ENCODE assay signal across 13 cellular contexts in the genomic region with DNA sequence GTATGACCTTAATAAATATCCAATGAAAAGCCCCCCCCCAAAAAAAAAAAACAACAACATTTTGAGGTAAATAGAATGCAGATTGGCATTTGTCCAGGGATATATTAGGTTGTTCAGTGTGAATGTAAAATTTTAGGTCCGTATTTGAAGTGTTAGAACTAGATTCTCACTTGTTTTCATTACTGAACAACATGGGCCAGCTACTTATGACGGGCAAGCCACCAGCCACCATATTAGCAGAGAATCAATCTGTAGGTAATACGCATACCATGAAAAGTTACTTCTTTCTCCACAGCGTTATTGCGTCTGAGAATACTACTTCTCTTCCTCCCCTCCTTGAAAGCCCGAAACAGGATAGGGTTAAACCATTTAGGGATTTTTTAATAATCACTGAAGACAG. TPM values are rescaled to one million over a fixed set of nuclear protein-coding genes. Genes with fewer than 3 reads are reported as not detected.
DNase-seq lines count a peak whose midpoint lies in the region; ATAC-seq and TF ChIP-seq lines count a peak whose summit lies in the region.
"Had no signal": no experiment of that assay in that cellular context is flagged by ENCODE, and none has a peak within 500 bp of the region (broad histone marks: within the 10 kb centered on the region; RNA-seq: fewer than 3 reads in every experiment).

No MANE protein-coding gene starts in this region.

- no peak overlapping the region for H3K27ac Mint-ChIP-seq in neural crest cell (ENCODE audit: unreplicated experiment)

- no peak for TF ChIP-seq POLR2A in uterus (IDR thresholded peaks at IDR 0.05)

- H3K9me3 ChIP-seq in left ventricle myocardium inferior (replicated peaks): no peaks in the 10 kb centered on the region
- H3K9me3 ChIP-seq in uterus: no peaks in the 10 kb centered on the region
- H3K9me3 ChIP-seq: Peyer's patch, prostate gland had no signal

- H3K36me3 Mint-ChIP-seq in neural crest cell (ENCODE audit: low read depth): no peaks in the 10 kb centered on the region

- peaks cover 63% of the 10 kb centered on the region for H3K27me3 Mint-ChIP-seq in neural crest cell (ENCODE audit: low read depth)

- peaks cover 39% of the 10 kb centered on the region for H3K4me1 ChIP-seq in left ventricle myocardium inferior
- H3K4me1 ChIP-seq in uterus: no peaks in the 10 kb centered on the region
- H3K4me1 ChIP-seq: prostate gland had no signal

- TF ChIP-seq CTCF in left ventricle myocardium inferior (IDR thresholded peaks at IDR 0.05; ENCODE audit: borderline replicate concordance) (no peak), neural crest cell (conservative IDR thresholded peaks at IDR 0.05) (no peak), uterus (IDR thresholded peaks at IDR 0.05) (no peak), GM20000 (IDR thresholded peaks at IDR 0.05; ENCODE audit: extremely low read depth, missing control alignments) (no peak)

- ATAC-seq in Right ventricle myocardium inferior: no peak

- H3K9me3 Mint-ChIP-seq in neural crest cell: no peaks in the 10 kb centered on the region

- H3K4me3 Mint-ChIP-seq in neural crest cell: peak overlapping the region; percentile 89

- no peak overlapping the region for H3K27ac ChIP-seq in left ventricle myocardium inferior (replicated peaks)
- H3K27ac ChIP-seq in epithelial cell of prostate: peak overlapping the region; percentile 94
- H3K27ac ChIP-seq in uterus: peak overlapping the region; percentile 58 to 71
- H3K27ac ChIP-seq: WERI-Rb-1 had no signal

- H3K4me1 Mint-ChIP-seq in neural crest cell: peaks cover 70% of the 10 kb centered on the region

- DNase-seq in left ventricle myocardium inferior: no peak
- DNase-seq in Right ventricle myocardium inferior (ENCODE audit: missing footprints): no peak
- no peak for DNase-seq in epithelial cell of prostate (ENCODE audit: low read depth, low spot score)
- DNase-seq in neural crest cell (ENCODE audit: low read depth, low spot score): no peak
- no peak for DNase-seq in uterus
- no peak for DNase-seq in iPS-NIHi11 (ENCODE audit: low spot score)
- no peak for DNase-seq in NCI-H2196 (lab: John Stamatoyannopoulos, UW; ENCODE audit: unreplicated experiment)
- no peak for DNase-seq in GM20000 (ENCODE audit: low spot score)
- DNase-seq: activated T-cell treated with anti-CD3 and anti-CD28 coated beads, Interleukin-2, amount 50 U/mL, for 48 hours; NCI-H187 treated with DMSO at 0.1 percent for 48 hours; Peyer's patch; WERI-Rb-1 had no signal

- peak overlapping the region; percentile 73 for H3K4me3 ChIP-seq in left ventricle myocardium inferior
- H3K4me3 ChIP-seq in uterus: peak overlapping the region; percentile 57 to 83

- no peaks in the 10 kb centered on the region for H3K36me3 ChIP-seq in left ventricle myocardium inferior
- H3K36me3 ChIP-seq in uterus: no peaks in the 10 kb centered on the region
- H3K36me3 ChIP-seq: Peyer's patch, prostate gland, WERI-Rb-1 had no signal

- intact Hi-C loops in left ventricle myocardium inferior (cut with micrococcal nuclease) (no loop called here), Right ventricle myocardium inferior (cut with DNase I) (no loop called here), uterus (cut with DNase I; ENCODE audit: low total_unique reads) (no loop called here)

- peaks cover 56% of the 10 kb centered on the region for H3K27me3 ChIP-seq in left ventricle myocardium inferior (ENCODE audit: low read depth)
- no peaks in the 10 kb centered on the region for H3K27me3 ChIP-seq in uterus

RNA-seq across cellular contexts. Expression of gene FLRT2, which starts 5.4 kb away (rescaled TPM):
- total RNA-seq in left ventricle myocardium inferior (4.7 TPM), Right ventricle myocardium inferior (3.4 TPM), neural crest cell (13.5 and 14.9 TPM in 2 replicates), uterus (10 to 100 TPM in 2 of 4 donors, 1 to 10 TPM in 2; 2.1 to 72.4 (median 9.6) TPM)
